8 cellular contexts compared by ENCODE assay signal in the genomic region with DNA sequence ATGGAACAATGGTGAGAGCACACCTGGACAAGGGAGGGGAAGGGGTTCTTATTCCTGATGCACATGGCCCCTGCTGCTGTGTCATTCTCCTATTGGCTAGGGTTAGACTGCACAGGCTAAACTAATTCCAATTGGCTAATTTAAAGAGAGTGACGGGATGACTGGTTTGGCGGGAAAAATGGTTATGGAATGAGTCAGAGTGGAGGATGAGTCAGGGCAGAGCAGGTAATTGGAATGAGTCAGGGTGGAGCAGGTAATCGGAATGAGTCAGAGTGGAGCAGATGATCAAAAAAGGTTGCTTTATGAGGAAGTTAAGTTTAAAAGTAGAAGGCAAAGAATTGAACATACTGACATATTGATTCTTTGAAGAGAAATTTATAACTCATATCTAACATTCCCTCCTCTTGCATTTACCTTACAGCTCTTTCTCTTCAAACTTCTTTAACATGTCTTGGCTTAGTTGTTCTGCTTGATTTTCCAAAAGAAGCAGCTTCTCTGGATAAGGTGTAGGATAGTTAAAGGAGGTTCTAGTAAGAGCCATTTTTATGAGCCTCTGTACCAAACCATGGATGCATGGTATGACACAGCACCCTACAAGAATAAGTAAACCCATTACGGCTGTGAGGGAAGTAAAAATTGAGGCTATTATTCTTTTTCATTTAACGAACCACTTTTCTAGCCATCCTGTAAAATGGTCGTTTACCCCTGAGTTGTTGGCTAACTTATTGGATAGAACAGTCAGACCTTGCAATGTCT.
DNase-seq lines count a peak whose midpoint lies in the region; ATAC-seq, FAIRE-seq and TF ChIP-seq lines count a peak whose summit lies in the region.
"Not testable (repeated sequence)": the region's sequence is repeated elsewhere in the genome, so short reads cannot be mapped to it uniquely, and the experiment has no call there.

No MANE protein-coding gene starts in this region.

- intact Hi-C loops in activated CD4-positive, alpha-beta T cell treated with anti-CD3 and anti-CD28 coated beads for 36 hours (cut with DNase I, micrococcal nuclease): loop anchor here (2.0 to 10.0 kb wide), 2 partner anchors 293 to 615 kb away; no protein-coding TSS in a partner anchor
- intact Hi-C loops in MCF 10A (cut with micrococcal nuclease): not testable (repeated sequence)

- H3K27me3 Mint-ChIP-seq in activated CD4-positive, alpha-beta T cell treated with anti-CD3 and anti-CD28 coated beads for 36 hours; activated T-cell treated with anti-CD3 and anti-CD28 coated beads, Interleukin-2, amount 50 U/mL, for 72 hours (ENCODE audit: low read depth); MCF 10A (ENCODE audit: insufficient read depth, unreplicated experiment): not testable (repeated sequence)

- H3K79me2 ChIP-seq in OCI-LY3 (ENCODE audit: low read length): not testable (repeated sequence)

- peak; percentile 91 for ATAC-seq in activated CD4-positive, alpha-beta T cell treated with anti-CD3 and anti-CD28 coated beads for 36 hours
- peak; percentile 69 to 81 for ATAC-seq in activated T-cell treated with anti-CD3 and anti-CD28 coated beads, Interleukin-2, amount 50 U/mL, for 72 hours (replicated peaks in 1 of 2)
- peak; percentile 40 for ATAC-seq in stimulated activated naive CD8-positive, alpha-beta T cell treated with anti-CD3 and anti-CD28 coated beads, Interleukin-15, Interleukin-2, amounts not matched to agents 100 U/mL and 50 U/mL, for 24 hours

- H3K36me3 Mint-ChIP-seq in activated CD4-positive, alpha-beta T cell treated with anti-CD3 and anti-CD28 coated beads for 36 hours (ENCODE audit: low read depth); MCF 10A (ENCODE audit: insufficient read depth, unreplicated experiment): not testable (repeated sequence)
- peaks cover 2 to 13% of the 10 kb centered on the region in 2 donors for H3K36me3 Mint-ChIP-seq in activated T-cell treated with anti-CD3 and anti-CD28 coated beads, Interleukin-2, amount 50 U/mL, for 72 hours (ENCODE audit: insufficient read depth in 2 of 2)

- not testable (repeated sequence) for H3K27me3 ChIP-seq in OCI-LY3 (ENCODE audit: low read depth, low read length); kidney epithelial cell (ENCODE audit: control insufficient read depth, insufficient read depth, low read length)

- peaks cover 15% of the 10 kb centered on the region for H3K4me1 Mint-ChIP-seq in activated CD4-positive, alpha-beta T cell treated with anti-CD3 and anti-CD28 coated beads for 36 hours
- H3K4me1 Mint-ChIP-seq in activated T-cell treated with anti-CD3 and anti-CD28 coated beads, Interleukin-2, amount 50 U/mL, for 72 hours (ENCODE audit: low read depth): peaks cover 11% of the 10 kb centered on the region
- H3K4me1 Mint-ChIP-seq in MCF 10A (ENCODE audit: insufficient read depth, unreplicated experiment): not testable (repeated sequence)

- not testable (repeated sequence) for H3K4me3 ChIP-seq in OCI-LY3 (ENCODE audit: low read length); kidney epithelial cell (ENCODE audit: low read depth, low read length)

- peak; percentile 66 for DNase-seq in activated CD4-positive, alpha-beta T cell treated with anti-CD3 and anti-CD28 coated beads for 36 hours
- peak; percentile 46 to 56 for DNase-seq in activated T-cell treated with anti-CD3 and anti-CD28 coated beads, Interleukin-2, amount 50 U/mL, for 72 hours
- peak; percentile 76 for DNase-seq in MCF 10A (ENCODE audit: unreplicated experiment)
- DNase-seq in kidney epithelial cell (ENCODE audit: low read depth): peak; percentile 50
- peak; percentile 1 to 28 (median 5) for DNase-seq in stimulated activated CD4-positive, alpha-beta T cell treated with anti-CD3 and anti-CD28 coated beads, Interleukin-1b, Interleukin-23, amount 100 ng/mL, for 24 hours (ENCODE audit: low read depth in 4 of 4, low spot score in 1 of 4)
- DNase-seq in stimulated activated naive CD8-positive, alpha-beta T cell treated with anti-CD3 and anti-CD28 coated beads, Interleukin-15, Interleukin-2, amounts not matched to agents 100 U/mL and 50 U/mL, for 24 hours: peak; percentile 6

- BruUV-seq in MCF 10A (replicated peaks; lab: Mats Ljungman, UMichigan): not testable (repeated sequence)

- H3K9me3 ChIP-seq in OCI-LY3 (ENCODE audit: insufficient read depth, low read length): not testable (repeated sequence)

- H3K4me2 ChIP-seq in OCI-LY3 (ENCODE audit: low read length): peak overlapping the region; percentile 24; the same call in 1 of the 2 replicates

- peaks cover 19% of the 10 kb centered on the region for H3K4me1 ChIP-seq in OCI-LY3 (ENCODE audit: low read length)

- CTCF ChIA-PET in activated CD4-positive, alpha-beta T cell treated with anti-CD3 and anti-CD28 coated beads for 36 hours (lab: Charles Lee): not testable (repeated sequence)
- CTCF ChIA-PET in MCF 10A (lab: Yijun Ruan, JAX): interaction anchor here (0.6 kb wide), 1 partner anchor 114 kb away, joined by 4 read pairs; no protein-coding TSS in a partner anchor

- POLR2A ChIA-PET in activated CD4-positive, alpha-beta T cell treated with anti-CD3 and anti-CD28 coated beads for 36 hours (lab: Charles Lee): not testable (repeated sequence)
- POLR2A ChIA-PET in MCF 10A (lab: Yijun Ruan, JAX): interaction anchor here (0.7 kb wide), 1 partner anchor 108 kb away, joined by 3 read pairs; a partner anchor contains a TSS

- peaks cover 18% of the 10 kb centered on the region for H3K36me3 ChIP-seq in OCI-LY3 (replicated peaks; ENCODE audit: low read depth, low read length)
- not testable (repeated sequence) for H3K36me3 ChIP-seq in kidney epithelial cell (ENCODE audit: control insufficient read depth, insufficient read depth, low read length)

- peak overlapping the region; percentile 20; the same call in 1 of the 2 replicates for H2AFZ ChIP-seq in OCI-LY3 (ENCODE audit: low read depth, low read length)

- TF ChIP-seq CTCF in OCI-LY3 (IDR thresholded peaks at IDR 0.05; ENCODE audit: low read depth, low read length); MCF 10A (IDR thresholded peaks at IDR 0.05; ENCODE audit: unreplicated experiment); kidney epithelial cell (IDR thresholded peaks at IDR 0.05; ENCODE audit: insufficient read depth, low read length, poor library complexity, severe bottlenecking): not testable (repeated sequence)

- H4K20me1 ChIP-seq in OCI-LY3 (ENCODE audit: insufficient read depth, low read length): not testable (repeated sequence)

- H3K9ac ChIP-seq in OCI-LY3 (ENCODE audit: low read length): peak overlapping the region; percentile 22; the same call in 1 of the 2 replicates

- H3K27ac ChIP-seq in OCI-LY3 (ENCODE audit: low read length): peak overlapping the region; percentile 78

- H3K27ac Mint-ChIP-seq in activated CD4-positive, alpha-beta T cell treated with anti-CD3 and anti-CD28 coated beads for 36 hours: peak overlapping the region; percentile 16
- peak overlapping the region; percentile 2 for H3K27ac Mint-ChIP-seq in activated T-cell treated with anti-CD3 and anti-CD28 coated beads, Interleukin-2, amount 50 U/mL, for 72 hours
- H3K27ac Mint-ChIP-seq in MCF 10A (ENCODE audit: low read depth, unreplicated experiment): not testable (repeated sequence)

- FAIRE-seq in G401.6 (lab: Jason Lieb, UNC): peak; percentile 85

- H3K9me3 Mint-ChIP-seq in activated CD4-positive, alpha-beta T cell treated with anti-CD3 and anti-CD28 coated beads for 36 hours (ENCODE audit: low read depth); activated T-cell treated with anti-CD3 and anti-CD28 coated beads, Interleukin-2, amount 50 U/mL, for 72 hours; MCF 10A (ENCODE audit: unreplicated experiment): not testable (repeated sequence)

- H3K4me3 Mint-ChIP-seq in activated CD4-positive, alpha-beta T cell treated with anti-CD3 and anti-CD28 coated beads for 36 hours; activated T-cell treated with anti-CD3 and anti-CD28 coated beads, Interleukin-2, amount 50 U/mL, for 72 hours; MCF 10A (ENCODE audit: unreplicated experiment): not testable (repeated sequence)

Comparison
In these comparisons a context has a peak if more than half of its experiments do, and no peak if none do; other contexts are left out.
1. ATAC-seq: peak in every context shown above with its lines; median percentile 91 in activated CD4-positive, alpha-beta T cell treated with anti-CD3 and anti-CD28 coated beads for 36 hours; 75 in activated T-cell treated with anti-CD3 and anti-CD28 coated beads, Interleukin-2, amount 50 U/mL, for 72 hours; 40 in stimulated activated naive CD8-positive, alpha-beta T cell treated with anti-CD3 and anti-CD28 coated beads, Interleukin-15, Interleukin-2, amounts not matched to agents 100 U/mL and 50 U/mL, for 24 hours.
2. DNase-seq: peak in every context shown above with its lines; median percentile 76 in MCF 10A; 66 in activated CD4-positive, alpha-beta T cell treated with anti-CD3 and anti-CD28 coated beads for 36 hours; 51 in activated T-cell treated with anti-CD3 and anti-CD28 coated beads, Interleukin-2, amount 50 U/mL, for 72 hours; 50 in kidney epithelial cell; 6 in stimulated activated naive CD8-positive, alpha-beta T cell treated with anti-CD3 and anti-CD28 coated beads, Interleukin-15, Interleukin-2, amounts not matched to agents 100 U/mL and 50 U/mL, for 24 hours; 5 in stimulated activated CD4-positive, alpha-beta T cell treated with anti-CD3 and anti-CD28 coated beads, Interleukin-1b, Interleukin-23, amount 100 ng/mL, for 24 hours.